17 cellular contexts compared by ENCODE assay signal in genomic region chr10:83942410-83942809, GRCh38.
DNase-seq lines count a peak whose midpoint lies in the region; ATAC-seq and TF ChIP-seq lines count a peak whose summit lies in the region.
"Had no signal": no experiment of that assay in that cellular context is flagged by ENCODE, and none has a peak within 500 bp of the region (broad histone marks: within the 10 kb centered on the region; RNA-seq: fewer than 3 reads in every experiment).

No MANE protein-coding gene starts in this region.

- H3K4me1 ChIP-seq in esophagus muscularis mucosa (no peaks in the 10 kb centered on the region), mucosa of descending colon (ENCODE audit: low read depth) (no peaks in the 10 kb centered on the region)
- H3K4me1 ChIP-seq: Caco-2 had no signal

- no peak overlapping the region for H3K4me3 Mint-ChIP-seq in activated T-cell treated with anti-CD3 and anti-CD28 coated beads, Interleukin-2, amount 50 U/mL, for 4 hours
- H3K4me3 Mint-ChIP-seq: CD4-positive, alpha-beta T cell; CD8-positive, alpha-beta T cell had no signal

- TF ChIP-seq CTCF in esophagus muscularis mucosa (IDR thresholded peaks at IDR 0.05) (no peak), mucosa of descending colon (IDR thresholded peaks at IDR 0.05) (no peak)

- H3K36me3 ChIP-seq in esophagus muscularis mucosa (no peaks in the 10 kb centered on the region), mucosa of descending colon (ENCODE audit: low read depth) (no peaks in the 10 kb centered on the region)
- H3K36me3 ChIP-seq: BE2C; BLaER1 treated with 17β-estradiol and CSF1 and Interleukin-3, amounts not matched to agents 10 nM and 100 nM had no signal

- peaks cover 0 to 8% (median 0%) of the 10 kb centered on the region in 4 donors for H3K27me3 ChIP-seq in esophagus muscularis mucosa
- H3K27me3 ChIP-seq: BE2C; BLaER1 treated with 17β-estradiol and CSF1 and Interleukin-3, amounts not matched to agents 10 nM and 100 nM had no signal

- no peak for TF ChIP-seq POLR2A in esophagus muscularis mucosa (IDR thresholded peaks at IDR 0.05; ENCODE audit: low read depth)

- WGBS in esophagus muscularis mucosa, result 85% methylated on average over 3 of the region's 3 CpGs

- no peaks in the 10 kb centered on the region for H3K36me3 Mint-ChIP-seq in activated T-cell treated with anti-CD3 and anti-CD28 coated beads, Interleukin-2, amount 50 U/mL, for 4 hours (ENCODE audit: insufficient read depth)
- H3K36me3 Mint-ChIP-seq: CD8-positive, alpha-beta T cell had no signal

- H3K9me3 Mint-ChIP-seq in activated T-cell treated with anti-CD3 and anti-CD28 coated beads, Interleukin-2, amount 50 U/mL, for 4 hours, result no peaks in the 10 kb centered on the region
- H3K9me3 Mint-ChIP-seq: CD4-positive, alpha-beta T cell; CD8-positive, alpha-beta T cell had no signal

- H3K4me1 Mint-ChIP-seq in activated T-cell treated with anti-CD3 and anti-CD28 coated beads, Interleukin-2, amount 50 U/mL, for 4 hours (ENCODE audit: low read depth), result no peaks in the 10 kb centered on the region

- no peaks in the 10 kb centered on the region for H3K27me3 Mint-ChIP-seq in activated T-cell treated with anti-CD3 and anti-CD28 coated beads, Interleukin-2, amount 50 U/mL, for 4 hours (ENCODE audit: low read depth)

- no peak overlapping the region for H3K27ac ChIP-seq in esophagus muscularis mucosa (replicated peaks in 1 of 4)
- H3K27ac ChIP-seq: BLaER1 treated with 17β-estradiol and CSF1 and Interleukin-3, amounts not matched to agents 10 nM and 100 nM; C4-2B had no signal

- no peak overlapping the region for H3K4me3 ChIP-seq in esophagus muscularis mucosa
- no peak overlapping the region for H3K4me3 ChIP-seq in mucosa of descending colon
- H3K4me3 ChIP-seq: BLaER1 treated with 17β-estradiol and CSF1 and Interleukin-3, amounts not matched to agents 10 nM and 100 nM had no signal

- peak; percentile 37 for DNase-seq in esophagus muscularis mucosa (ENCODE audit: extremely low spot score)
- no peak for DNase-seq in mucosa of descending colon
- no peak for DNase-seq in activated T-cell treated with anti-CD3 and anti-CD28 coated beads, Interleukin-2, amount 50 U/mL, for 4 hours
- no peak for DNase-seq in NCI-H345 (lab: John Stamatoyannopoulos, UW)
- DNase-seq: 8988T; ACHN; BE2C; Caco-2; Calu3; CD4-positive, alpha-beta T cell; CD8-positive, alpha-beta T cell; DMS79 treated with DMSO at 0.1 percent for 48 hours; GF-D8 had no signal

- no peak for TF ChIP-seq EP300 in esophagus muscularis mucosa (IDR thresholded peaks at IDR 0.05)

- intact Hi-C loops in esophagus muscularis mucosa (cut with DNase I) (no loop called here), mucosa of descending colon (cut with DNase I, micrococcal nuclease) (no loop called here)

- peak; percentile 72 for ATAC-seq in GM18868 (IDR thresholded peaks at IDR 0.05; ENCODE audit: unreplicated experiment)
- ATAC-seq in HG02885 (IDR thresholded peaks at IDR 0.05; ENCODE audit: poor library complexity, unreplicated experiment), result peak; percentile 62
- ATAC-seq in mucosa of descending colon, result no peak
- no peak for ATAC-seq in activated T-cell treated with anti-CD3 and anti-CD28 coated beads, Interleukin-2, amount 50 U/mL, for 4 hours
- ATAC-seq: CD8-positive, alpha-beta T cell had no signal

- H3K9me3 ChIP-seq in esophagus muscularis mucosa, result no peaks in the 10 kb centered on the region
- H3K9me3 ChIP-seq in mucosa of descending colon, result no peaks in the 10 kb centered on the region
- H3K9me3 ChIP-seq: BE2C; BLaER1 treated with 17β-estradiol and CSF1 and Interleukin-3, amounts not matched to agents 10 nM and 100 nM; Caco-2 had no signal

Comparison
In these comparisons a context has a peak if more than half of its experiments do, and no peak if none do; other contexts are left out.
1. ATAC-seq: peak in GM18868 (single experiment) and HG02885 (single experiment); none in mucosa of descending colon (single experiment) and activated T-cell treated with anti-CD3 and anti-CD28 coated beads, Interleukin-2, amount 50 U/mL, for 4 hours (0 of 2).